Comparison of ENCODE assay signal across 8 cellular contexts in the genomic region with DNA sequence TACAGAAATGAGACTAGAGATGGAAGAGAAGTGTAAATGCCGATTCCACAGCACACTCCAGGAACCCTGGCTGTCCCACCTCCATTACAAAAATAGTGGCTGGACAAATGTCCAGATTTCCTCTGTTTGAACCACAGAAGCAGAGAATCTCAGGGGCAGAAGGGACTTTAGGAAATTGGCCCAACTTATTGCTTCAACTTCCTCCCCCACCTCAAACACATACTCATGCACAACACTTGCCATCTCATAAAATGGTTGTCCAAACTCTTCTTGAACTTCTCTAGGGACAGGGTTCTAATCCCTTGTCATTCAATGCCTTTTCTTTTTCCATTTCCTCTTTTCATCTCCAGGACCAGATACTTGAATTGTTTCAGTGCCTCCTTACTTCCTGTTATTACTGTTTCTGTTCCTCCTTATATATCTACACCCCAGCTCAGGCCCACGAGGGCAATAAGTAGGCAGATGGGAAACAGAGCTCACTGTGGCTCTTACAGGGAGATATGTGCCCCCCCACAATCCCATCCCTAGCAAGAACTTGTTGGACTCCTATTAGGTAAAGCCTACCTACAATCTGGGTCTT. TPM values are rescaled to one million over a fixed set of nuclear protein-coding genes. Genes with fewer than 3 reads are reported as not detected.
A peak's percentile ranks its signal among the peaks of the same experiment; 100 is the strongest.
DNase-seq lines count a peak whose midpoint lies in the region; ATAC-seq and TF ChIP-seq lines count a peak whose summit lies in the region.

No MANE protein-coding gene starts in this region.

- no peak for TF ChIP-seq CTCF in GM10266 (IDR thresholded peaks at IDR 0.05; ENCODE audit: control insufficient read depth, insufficient read depth, low read depth, missing control alignments)

- H3K4me3 Mint-ChIP-seq in activated CD4-positive, alpha-beta T cell treated with anti-CD3 and anti-CD28 coated beads, Interleukin-2, amount 10 ng/mL, durations not matched to agents 7 days and 5 days, result peak overlapping the region; percentile 58
- peak overlapping the region; percentile 67 for H3K4me3 Mint-ChIP-seq in activated T-helper 2 cell treated with anti-CD3 and anti-CD28 coated beads, Interferon-gamma antibody, Interleukin-2, Interleukin-4, amounts not matched to agents 10 μg/mL and 5 μg/mL and 100 μg/mL, durations not matched to agents 14 hours and 24 hours and 36 hours (ENCODE audit: low read depth)

- no peaks in the 10 kb centered on the region for H3K4me1 ChIP-seq in muscle layer of colon (ENCODE audit: insufficient read depth, low read length)

- no peak overlapping the region for H3K9ac ChIP-seq in muscle layer of colon (ENCODE audit: low read length)

- H3K4me3 ChIP-seq in muscle layer of colon (ENCODE audit: low read depth in 1 of 2, low read length in 2 of 2), result no peak overlapping the region

- CTCF ChIA-PET in activated CD4-positive, alpha-beta T cell treated with anti-CD3 and anti-CD28 coated beads, Interleukin-2, amount 10 ng/mL, durations not matched to agents 7 days and 5 days (lab: Charles Lee), result interaction anchor here (0.6 to 2.0 kb wide), 9 partner anchors 7 to 196 kb away, joined by 3 to 9 read pairs (median 4); a partner anchor contains a TSS

- H3K27me3 ChIP-seq in muscle layer of colon (ENCODE audit: control insufficient read depth in 1 of 2, insufficient read depth in 2 of 2, low read length in 2 of 2), result no peaks in the 10 kb centered on the region

- H3K9me3 Mint-ChIP-seq in activated CD4-positive, alpha-beta T cell treated with anti-CD3 and anti-CD28 coated beads, Interleukin-2, amount 10 ng/mL, durations not matched to agents 7 days and 5 days, result no peaks in the 10 kb centered on the region
- H3K9me3 Mint-ChIP-seq in activated T-helper 2 cell treated with anti-CD3 and anti-CD28 coated beads, Interferon-gamma antibody, Interleukin-2, Interleukin-4, amounts not matched to agents 10 μg/mL and 5 μg/mL and 100 μg/mL, durations not matched to agents 14 hours and 24 hours and 36 hours, result no peaks in the 10 kb centered on the region

- H3K27ac Mint-ChIP-seq in activated CD4-positive, alpha-beta T cell treated with anti-CD3 and anti-CD28 coated beads, Interleukin-2, amount 10 ng/mL, durations not matched to agents 7 days and 5 days, result peak overlapping the region; percentile 97
- H3K27ac Mint-ChIP-seq in activated T-helper 2 cell treated with anti-CD3 and anti-CD28 coated beads, Interferon-gamma antibody, Interleukin-2, Interleukin-4, amounts not matched to agents 10 μg/mL and 5 μg/mL and 100 μg/mL, durations not matched to agents 14 hours and 24 hours and 36 hours, result peak overlapping the region; percentile 98

- no peaks in the 10 kb centered on the region for H3K27me3 Mint-ChIP-seq in activated CD4-positive, alpha-beta T cell treated with anti-CD3 and anti-CD28 coated beads, Interleukin-2, amount 10 ng/mL, durations not matched to agents 7 days and 5 days
- no peaks in the 10 kb centered on the region for H3K27me3 Mint-ChIP-seq in activated T-helper 2 cell treated with anti-CD3 and anti-CD28 coated beads, Interferon-gamma antibody, Interleukin-2, Interleukin-4, amounts not matched to agents 10 μg/mL and 5 μg/mL and 100 μg/mL, durations not matched to agents 14 hours and 24 hours and 36 hours (ENCODE audit: low read depth)

- no peak for DNase-seq in activated CD4-positive, alpha-beta T cell treated with anti-CD3 and anti-CD28 coated beads, Interleukin-2, amount 10 ng/mL, durations not matched to agents 7 days and 5 days
- DNase-seq in activated CD4-positive, alpha-beta T cell treated with anti-CD3 and anti-CD28 coated beads for 48 hours, result no peak
- DNase-seq in activated T-helper 2 cell treated with anti-CD3 and anti-CD28 coated beads, Interferon-gamma antibody, Interleukin-2, Interleukin-4, amounts not matched to agents 10 μg/mL and 5 μg/mL and 100 μg/mL, durations not matched to agents 14 hours and 24 hours and 36 hours (ENCODE audit: low spot score), result no peak
- DNase-seq in SK-N-DZ (ENCODE audit: low spot score) (no peak), GM10266 (ENCODE audit: extremely low spot score) (no peak)

- peaks cover 78% of the 10 kb centered on the region for H3K4me1 Mint-ChIP-seq in activated CD4-positive, alpha-beta T cell treated with anti-CD3 and anti-CD28 coated beads, Interleukin-2, amount 10 ng/mL, durations not matched to agents 7 days and 5 days
- peaks cover 49% of the 10 kb centered on the region for H3K4me1 Mint-ChIP-seq in activated T-helper 2 cell treated with anti-CD3 and anti-CD28 coated beads, Interferon-gamma antibody, Interleukin-2, Interleukin-4, amounts not matched to agents 10 μg/mL and 5 μg/mL and 100 μg/mL, durations not matched to agents 14 hours and 24 hours and 36 hours (ENCODE audit: low read depth)

- ATAC-seq in HG03280 (IDR thresholded peaks at IDR 0.05; ENCODE audit: unreplicated experiment) (peak; percentile 22), GM18858 (IDR thresholded peaks at IDR 0.05; ENCODE audit: unreplicated experiment) (no peak)

- peak overlapping the region; percentile 25 for H3K27ac ChIP-seq in muscle layer of colon (ENCODE audit: low read depth, low read length)

- POLR2A ChIA-PET in activated CD4-positive, alpha-beta T cell treated with anti-CD3 and anti-CD28 coated beads, Interleukin-2, amount 10 ng/mL, durations not matched to agents 7 days and 5 days (lab: Charles Lee), result no interaction called here

- peaks cover 11% of the 10 kb centered on the region for H3K36me3 Mint-ChIP-seq in activated CD4-positive, alpha-beta T cell treated with anti-CD3 and anti-CD28 coated beads, Interleukin-2, amount 10 ng/mL, durations not matched to agents 7 days and 5 days (ENCODE audit: low read depth)
- H3K36me3 Mint-ChIP-seq in activated T-helper 2 cell treated with anti-CD3 and anti-CD28 coated beads, Interferon-gamma antibody, Interleukin-2, Interleukin-4, amounts not matched to agents 10 μg/mL and 5 μg/mL and 100 μg/mL, durations not matched to agents 14 hours and 24 hours and 36 hours (ENCODE audit: low read depth), result no peaks in the 10 kb centered on the region

- intact Hi-C loops in activated T-helper 2 cell treated with anti-CD3 and anti-CD28 coated beads, Interferon-gamma antibody, Interleukin-2, Interleukin-4, amounts not matched to agents 10 μg/mL and 5 μg/mL and 100 μg/mL, durations not matched to agents 14 hours and 24 hours and 36 hours (cut with micrococcal nuclease), result loop anchor here (1.0 to 2.0 kb wide), 2 partner anchors 16 to 39 kb away; a partner anchor contains a TSS

- no peaks in the 10 kb centered on the region for H3K9me3 ChIP-seq in muscle layer of colon (ENCODE audit: low read length)

- no peaks in the 10 kb centered on the region for H3K36me3 ChIP-seq in muscle layer of colon (ENCODE audit: insufficient read depth, low read length)

RNA-seq across cellular contexts. Expression of a gene that starts 8.5 kb away (rescaled TPM):
- total RNA-seq in activated CD4-positive, alpha-beta T cell treated with anti-CD3 and anti-CD28 coated beads, Interleukin-2, amount 10 ng/mL, durations not matched to agents 7 days and 5 days, result 10 to 100 TPM; 43.1 to 48.6 TPM
- 57.5 and 57.6 TPM in 2 replicates for total RNA-seq in activated T-helper 2 cell treated with anti-CD3 and anti-CD28 coated beads, Interferon-gamma antibody, Interleukin-2, Interleukin-4, amounts not matched to agents 10 μg/mL and 5 μg/mL and 100 μg/mL, durations not matched to agents 14 hours and 24 hours and 36 hours
- 62.1 and 67.2 TPM in 2 replicates for polyA plus RNA-seq in SK-N-DZ (2014; cell fraction: cytosol; rRNA removed)
- 52.3 and 64.2 TPM in 2 replicates for polyA plus RNA-seq in SK-N-DZ (2014; cell fraction: nucleus; rRNA removed)

RNA-seq across cellular contexts. Expression of a gene that starts 13.0 kb away (rescaled TPM):
- total RNA-seq in activated CD4-positive, alpha-beta T cell treated with anti-CD3 and anti-CD28 coated beads, Interleukin-2, amount 10 ng/mL, durations not matched to agents 7 days and 5 days, result 1 to 10 TPM in 1 of 2 experiments, under 1 TPM in 1; 0.31 to 1.3 TPM
- 0.05 and 0.09 TPM in 2 replicates for total RNA-seq in activated T-helper 2 cell treated with anti-CD3 and anti-CD28 coated beads, Interferon-gamma antibody, Interleukin-2, Interleukin-4, amounts not matched to agents 10 μg/mL and 5 μg/mL and 100 μg/mL, durations not matched to agents 14 hours and 24 hours and 36 hours
- 10.0 and 12.4 TPM in 2 replicates for polyA plus RNA-seq in SK-N-DZ (2014; cell fraction: cytosol; rRNA removed)
- polyA plus RNA-seq in SK-N-DZ (2014; cell fraction: nucleus; rRNA removed), result 3.5 and 5.3 TPM in 2 replicates

RNA-seq across cellular contexts. Expression of a gene that starts 16.3 kb away (rescaled TPM):
- total RNA-seq in activated CD4-positive, alpha-beta T cell treated with anti-CD3 and anti-CD28 coated beads, Interleukin-2, amount 10 ng/mL, durations not matched to agents 7 days and 5 days, result 10 to 100 TPM; 74.2 to 82.1 TPM
- total RNA-seq in activated T-helper 2 cell treated with anti-CD3 and anti-CD28 coated beads, Interferon-gamma antibody, Interleukin-2, Interleukin-4, amounts not matched to agents 10 μg/mL and 5 μg/mL and 100 μg/mL, durations not matched to agents 14 hours and 24 hours and 36 hours, result 79.0 and 91.5 TPM in 2 replicates
- 142 and 179 TPM in 2 replicates for polyA plus RNA-seq in SK-N-DZ (2014; cell fraction: cytosol; rRNA removed)
- polyA plus RNA-seq in SK-N-DZ (2014; cell fraction: nucleus; rRNA removed), result 131 and 153 TPM in 2 replicates

RNA-seq across cellular contexts. Expression of a gene that starts 19.6 kb away (rescaled TPM):
- 10 to 100 TPM; 33.6 to 40.7 TPM for total RNA-seq in activated CD4-positive, alpha-beta T cell treated with anti-CD3 and anti-CD28 coated beads, Interleukin-2, amount 10 ng/mL, durations not matched to agents 7 days and 5 days
- 35.6 and 36.5 TPM in 2 replicates for total RNA-seq in activated T-helper 2 cell treated with anti-CD3 and anti-CD28 coated beads, Interferon-gamma antibody, Interleukin-2, Interleukin-4, amounts not matched to agents 10 μg/mL and 5 μg/mL and 100 μg/mL, durations not matched to agents 14 hours and 24 hours and 36 hours
- polyA plus RNA-seq in SK-N-DZ (2014; cell fraction: cytosol; rRNA removed), result 41.3 and 58.6 TPM in 2 replicates
- polyA plus RNA-seq in SK-N-DZ (2014; cell fraction: nucleus; rRNA removed), result 263 and 291 TPM in 2 replicates

RNA-seq across cellular contexts. Expression of a gene that starts 26.5 kb away (rescaled TPM):
- total RNA-seq in activated CD4-positive, alpha-beta T cell treated with anti-CD3 and anti-CD28 coated beads, Interleukin-2, amount 10 ng/mL, durations not matched to agents 7 days and 5 days, result 10 to 100 TPM; 34.7 to 40.2 TPM
- total RNA-seq in activated T-helper 2 cell treated with anti-CD3 and anti-CD28 coated beads, Interferon-gamma antibody, Interleukin-2, Interleukin-4, amounts not matched to agents 10 μg/mL and 5 μg/mL and 100 μg/mL, durations not matched to agents 14 hours and 24 hours and 36 hours, result 31.9 and 33.0 TPM in 2 replicates
- polyA plus RNA-seq in SK-N-DZ (2014; cell fraction: cytosol; rRNA removed), result 10.5 and 20.0 TPM in 2 replicates
- polyA plus RNA-seq in SK-N-DZ (2014; cell fraction: nucleus; rRNA removed), result 104 and 163 TPM in 2 replicates
